ENCODE assay signal across 31 cellular contexts in genomic region chr22:33957086-33957485, GRCh38.
"Had no signal": no experiment of that assay in that cellular context is flagged by ENCODE, and none has a peak within 500 bp of the region (broad histone marks: within the 10 kb centered on the region; RNA-seq: fewer than 3 reads in every experiment).

No MANE protein-coding gene starts in this region.

- H3K27me3 ChIP-seq: neutrophil, right lobe of liver, tibial nerve, upper lobe of left lung had no signal

- H3K9me3 ChIP-seq: esophagus squamous epithelium, lower lobe of right lung, mucosa of descending colon, neutrophil, right lobe of liver, thoracic aorta, tibial nerve, upper lobe of left lung had no signal

- H3K9me3 Mint-ChIP-seq: mesothelial cell of epicardium; natural killer cell treated with Interleukin-12 subunit alpha and Interleukin-12 subunit beta and Interleukin-15 and Interleukin-18, amount 100 ng/mL, for 72 hours; neural crest cell; stimulated activated naive B cell treated with anti-CD40 and anti-IgM and Interleukin-4, amounts not matched to agents 10 μg/mL and 1 μg/mL and 100 μg/mL, for 72 hours; stimulated activated naive CD8-positive, alpha-beta T cell treated with anti-CD3 and anti-CD28 coated beads, Interleukin-15, Interleukin-2, amounts not matched to agents 100 ng/mL and 50 ng/mL, for 24 hours had no signal

- H3K27ac ChIP-seq: coronary artery, esophagus squamous epithelium, lower lobe of right lung, neutrophil, parathyroid adenoma, right lobe of liver, thoracic aorta, tibial nerve, upper lobe of left lung had no signal

- H3K79me2 ChIP-seq: parathyroid adenoma had no signal

- H3K4me1 ChIP-seq: esophagus squamous epithelium, lower lobe of right lung, parathyroid adenoma, right lobe of liver, tibial nerve had no signal

- ATAC-seq: left colon; left ventricle myocardium superior; lower lobe of right lung; mucosa of descending colon; natural killer cell treated with Interleukin-12 subunit alpha and Interleukin-12 subunit beta and Interleukin-15 and Interleukin-18, amount 100 ng/mL, for 72 hours; right lobe of liver; stimulated activated naive B cell treated with anti-CD40 and anti-IgM and Interleukin-4, amounts not matched to agents 10 μg/mL and 1 μg/mL and 100 μg/mL, for 72 hours had no signal

- H3K4me1 Mint-ChIP-seq: immature natural killer cell, mesothelial cell of epicardium had no signal

- H3K36me3 ChIP-seq: esophagus squamous epithelium, lower lobe of right lung, neutrophil, right lobe of liver, thoracic aorta, tibial nerve, upper lobe of left lung had no signal

- H3K36me3 Mint-ChIP-seq: immature natural killer cell; mesothelial cell of epicardium; naive B cell; natural killer cell treated with Interleukin-12 subunit alpha and Interleukin-12 subunit beta and Interleukin-15 and Interleukin-18, amount 100 ng/mL, for 72 hours; stimulated activated naive B cell treated with anti-CD40 and anti-IgM and Interleukin-4, amounts not matched to agents 10 μg/mL and 1 μg/mL and 100 μg/mL, for 72 hours had no signal

- H3K27ac Mint-ChIP-seq: immature natural killer cell; mesothelial cell of epicardium; naive B cell; natural killer cell treated with Interleukin-12 subunit alpha and Interleukin-12 subunit beta and Interleukin-15 and Interleukin-18, amount 100 ng/mL, for 72 hours; progenitor cell of endocrine pancreas; stimulated activated naive B cell treated with anti-CD40 and anti-IgM and Interleukin-4, amounts not matched to agents 10 μg/mL and 1 μg/mL and 100 μg/mL, for 72 hours; stimulated activated naive CD8-positive, alpha-beta T cell treated with anti-CD3 and anti-CD28 coated beads, Interleukin-15, Interleukin-2, amounts not matched to agents 100 ng/mL and 50 ng/mL, for 24 hours had no signal

- H3K27me3 Mint-ChIP-seq: natural killer cell treated with Interleukin-12 subunit alpha and Interleukin-12 subunit beta and Interleukin-15 and Interleukin-18, amount 100 ng/mL, for 72 hours; progenitor cell of endocrine pancreas; stimulated activated naive CD8-positive, alpha-beta T cell treated with anti-CD3 and anti-CD28 coated beads, Interleukin-15, Interleukin-2, amounts not matched to agents 100 ng/mL and 50 ng/mL, for 24 hours had no signal

- H2AFZ ChIP-seq: parathyroid adenoma had no signal

- DNase-seq: dermis blood vessel endothelial cell; effector memory CD4-positive, alpha-beta T cell; esophagus squamous epithelium; foreskin melanocyte; hypothalamus; immature natural killer cell; islet precursor cell; kidney glomerular epithelial cell; left colon; left ventricle myocardium superior; lower lobe of right lung; mucosa of descending colon; naive B cell; right lobe of liver; small intestine; stimulated activated CD4-positive, alpha-beta T cell treated with anti-CD3 and anti-CD28 coated beads, Interleukin-15, amount 100 ng/mL, for 24 hours; stimulated activated CD4-positive, alpha-beta T cell treated with anti-CD3 and anti-CD28 coated beads, Interleukin-2, amount 100 ng/mL, for 48 hours; stimulated activated naive B cell treated with anti-CD40 and anti-IgM and Interleukin-4, amounts not matched to agents 10 μg/mL and 1 μg/mL and 100 μg/mL, for 72 hours; upper lobe of left lung had no signal

- H3K4me3 Mint-ChIP-seq: immature natural killer cell; mesothelial cell of epicardium; naive B cell; natural killer cell treated with Interleukin-12 subunit alpha and Interleukin-12 subunit beta and Interleukin-15 and Interleukin-18, amount 100 ng/mL, for 72 hours; neural crest cell; stimulated activated naive B cell treated with anti-CD40 and anti-IgM and Interleukin-4, amounts not matched to agents 10 μg/mL and 1 μg/mL and 100 μg/mL, for 72 hours; stimulated activated naive CD8-positive, alpha-beta T cell treated with anti-CD3 and anti-CD28 coated beads, Interleukin-15, Interleukin-2, amounts not matched to agents 100 ng/mL and 50 ng/mL, for 24 hours had no signal

- H3K9ac ChIP-seq: parathyroid adenoma had no signal

- FAIRE-seq: endothelial cell of umbilical vein, small intestine, urothelium cell line had no signal

- H3K4me3 ChIP-seq: coronary artery, esophagus squamous epithelium, lower lobe of right lung, mucosa of descending colon, right lobe of liver, thoracic aorta, tibial nerve, upper lobe of left lung had no signal
